Comparison of ENCODE assay signal across 9 cellular contexts in the genomic region with DNA sequence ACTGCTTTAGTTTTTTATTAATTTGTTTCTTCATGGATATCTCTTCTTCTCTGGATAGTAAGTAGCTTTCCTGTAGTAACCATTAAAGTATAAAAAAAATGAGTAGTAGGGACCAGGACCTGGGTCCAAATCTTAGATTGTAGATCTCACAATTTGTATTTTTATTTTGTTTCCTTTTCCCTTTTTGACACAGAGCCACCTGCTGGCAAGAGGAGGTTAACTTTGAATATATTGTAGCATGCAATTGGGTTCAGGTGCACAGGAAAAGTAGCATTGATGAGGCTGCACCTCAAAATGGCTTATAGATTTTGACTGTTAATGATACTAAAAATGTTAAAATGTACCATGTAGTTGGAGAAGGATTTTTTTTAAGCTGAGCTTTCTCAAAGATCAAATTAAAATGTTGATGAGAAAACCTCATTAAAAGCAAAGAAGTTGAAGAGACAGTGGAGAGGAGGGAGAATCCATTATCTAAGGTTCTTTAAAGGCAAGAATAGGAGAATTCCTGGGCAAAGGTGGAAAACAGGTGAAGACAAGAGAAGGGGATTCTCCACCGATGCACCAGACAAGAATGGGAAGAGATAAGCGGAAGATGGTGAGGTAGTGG. TPM values are rescaled to one million over a fixed set of nuclear protein-coding genes. Genes with fewer than 3 reads are reported as not detected.
DNase-seq lines count a peak whose midpoint lies in the region; ATAC-seq and TF ChIP-seq lines count a peak whose summit lies in the region.
"Had no signal": no experiment of that assay in that cellular context is flagged by ENCODE, and none has a peak within 500 bp of the region (broad histone marks: within the 10 kb centered on the region; RNA-seq: fewer than 3 reads in every experiment).

No MANE protein-coding gene starts in this region.

- H3K27ac Mint-ChIP-seq in Calu3 (ENCODE audit: unreplicated experiment) = no peak overlapping the region

- H3K27me3 Mint-ChIP-seq in Calu3 (ENCODE audit: unreplicated experiment) = peaks cover 24% of the 10 kb centered on the region

- no peaks in the 10 kb centered on the region for H3K9me3 ChIP-seq in suprapubic skin

- no peaks in the 10 kb centered on the region for H3K27me3 ChIP-seq in suprapubic skin

- no peak for TF ChIP-seq POLR2A in suprapubic skin (IDR thresholded peaks at IDR 0.05)

- H3K9me3 Mint-ChIP-seq in Calu3 (ENCODE audit: low read depth, unreplicated experiment) = no peaks in the 10 kb centered on the region

- no peak for TF ChIP-seq EP300 in suprapubic skin (IDR thresholded peaks at IDR 0.05)

- no TSS peak for BruUV-seq in Calu3 (replicated peaks; lab: Mats Ljungman, UMichigan)

- DNase-seq in Calu3 (peak; percentile 22), left kidney (ENCODE audit: low read depth, low spot score) (peak; percentile 43), suprapubic skin (ENCODE audit: low spot score in 2 of 2) (no peak), NCI-H2081 treated with DMSO at 0.1 percent for 48 hours (lab: John Stamatoyannopoulos, UW) (no peak)
- DNase-seq in activated CD4-positive, alpha-beta T cell treated with anti-CD3 and anti-CD28 coated beads, Interleukin-2, amount 50 U/mL, for 48 hours = peak; percentile 6 to 14

- no peak overlapping the region for H3K4me3 ChIP-seq in suprapubic skin
- H3K4me3 ChIP-seq: SK-N-MC had no signal

- H3K27ac ChIP-seq in suprapubic skin = no peak overlapping the region
- H3K27ac ChIP-seq: SK-N-MC had no signal

- ATAC-seq in GM19351 (IDR thresholded peaks at IDR 0.05; ENCODE audit: unreplicated experiment) = peak; percentile 82
- no peak for ATAC-seq in GM21390 (IDR thresholded peaks at IDR 0.05; ENCODE audit: unreplicated experiment)
- ATAC-seq in HG03457 (IDR thresholded peaks at IDR 0.05; ENCODE audit: unreplicated experiment) = no peak

- 98% methylated on average over 2 of the region's 2 CpGs for WGBS in suprapubic skin

- H3K4me1 Mint-ChIP-seq in Calu3 (ENCODE audit: low read depth, unreplicated experiment) = no peaks in the 10 kb centered on the region

- no peaks in the 10 kb centered on the region for H3K36me3 Mint-ChIP-seq in Calu3 (ENCODE audit: insufficient read depth, unreplicated experiment)

- TF ChIP-seq CTCF in Calu3 (IDR thresholded peaks at IDR 0.05; ENCODE audit: unreplicated experiment) = peak; percentile 29
- no peak for TF ChIP-seq CTCF in suprapubic skin (IDR thresholded peaks at IDR 0.05)

- CTCF ChIA-PET in Calu3 (lab: Charles Lee) = no interaction called here

- H3K36me3 ChIP-seq in suprapubic skin = no peaks in the 10 kb centered on the region

- intact Hi-C loops in Calu3 (cut with micrococcal nuclease; ENCODE audit: unreplicated experiment) = loop anchor here (1.0 to 2.0 kb wide), 3 partner anchors 58 to 600 kb away; no protein-coding TSS in a partner anchor

- no peak overlapping the region for H3K4me3 Mint-ChIP-seq in Calu3 (ENCODE audit: low read depth, unreplicated experiment)

- no peaks in the 10 kb centered on the region for H3K4me1 ChIP-seq in suprapubic skin

RNA-seq across cellular contexts. Expression of gene HPGDS, which starts 48.3 kb away (rescaled TPM):
- total RNA-seq in Calu3 (2022) (not detected in 2 replicates), suprapubic skin (1 to 10 TPM; 1.8 to 4.8 (median 2.3) TPM)

Comparison
In these comparisons a context has a peak if more than half of its experiments do, and no peak if none do; other contexts are left out.
1. DNase-seq: peak in Calu3 (single experiment), activated CD4-positive, alpha-beta T cell treated with anti-CD3 and anti-CD28 coated beads, Interleukin-2, amount 50 U/mL, for 48 hours (2 of 2) and left kidney (single experiment); none in suprapubic skin (0 of 2) and NCI-H2081 treated with DMSO at 0.1 percent for 48 hours (single experiment).